In genomic region chrX:68018248-68019203, GRCh38 we compare ENCODE assay signal across 9 cellular contexts.
A peak's percentile ranks its signal among the peaks of the same experiment; 100 is the strongest.
DNase-seq lines count a peak whose midpoint lies in the region; ATAC-seq, FAIRE-seq and TF ChIP-seq lines count a peak whose summit lies in the region.
"Had no signal": no experiment of that assay in that cellular context is flagged by ENCODE, and none has a peak within 500 bp of the region (broad histone marks: within the 10 kb centered on the region; RNA-seq: fewer than 3 reads in every experiment).

No MANE protein-coding gene starts in this region.

- no peak overlapping the region for H3K4me3 ChIP-seq in SJCRH30
- no peak overlapping the region for H3K4me3 ChIP-seq in prostate gland

- intact Hi-C loops in prostate gland (cut with DNase I), result no loop called here

- no peak overlapping the region for H3K27ac ChIP-seq in SJCRH30
- no peak overlapping the region for H3K27ac ChIP-seq in prostate gland

- H3K27me3 Mint-ChIP-seq in naive thymus-derived CD8-positive, alpha-beta T cell, result peaks cover 0 to 2% (median 0%) of the 10 kb centered on the region in 5 donors
- H3K27me3 Mint-ChIP-seq: naive B cell had no signal

- H3K4me1 ChIP-seq in SJCRH30 (no peaks in the 10 kb centered on the region), prostate gland (replicated peaks) (no peaks in the 10 kb centered on the region)

- TF ChIP-seq CTCF in prostate gland (IDR thresholded peaks at IDR 0.05), result no peak

- no peaks in the 10 kb centered on the region for H3K4me1 Mint-ChIP-seq in naive thymus-derived CD8-positive, alpha-beta T cell
- H3K4me1 Mint-ChIP-seq: naive B cell had no signal

- H3K36me3 ChIP-seq in SJCRH30 (no peaks in the 10 kb centered on the region), prostate gland (no peaks in the 10 kb centered on the region)

- POLR2A ChIA-PET in naive thymus-derived CD8-positive, alpha-beta T cell (lab: Charles Lee), result no interaction called here

- no peak overlapping the region for H3K27ac Mint-ChIP-seq in naive thymus-derived CD8-positive, alpha-beta T cell
- H3K27ac Mint-ChIP-seq: naive B cell had no signal

- no peak for ATAC-seq in naive thymus-derived CD8-positive, alpha-beta T cell

- DNase-seq in AG20443 (ENCODE audit: low spot score), result peak; percentile 32
- peak; percentile 10 for DNase-seq in H54 (ENCODE audit: insufficient read length, low spot score)
- DNase-seq in SJCRH30, result peak; percentile 35 to 65
- peak; percentile 0 for DNase-seq in glomerular visceral epithelial cell (ENCODE audit: extremely low spot score)
- DNase-seq in inferior parietal cortex (ENCODE audit: extremely low spot score), result no peak
- DNase-seq in naive thymus-derived CD8-positive, alpha-beta T cell, result no peak
- no peak for DNase-seq in prostate gland (ENCODE audit: low spot score)
- DNase-seq in D341Med (ENCODE audit: low spot score), result no peak
- DNase-seq: naive B cell had no signal

- peaks cover 0 to 9% (median 0%) of the 10 kb centered on the region in 9 donors for H3K9me3 Mint-ChIP-seq in naive thymus-derived CD8-positive, alpha-beta T cell

- H3K9me3 ChIP-seq in SJCRH30 (replicated peaks) (no peaks in the 10 kb centered on the region), prostate gland (no peaks in the 10 kb centered on the region)

- TF ChIP-seq POLR2A in H54 (IDR thresholded peaks at IDR 0.05; ENCODE audit: low read depth, low read length) (no peak), prostate gland (IDR thresholded peaks at IDR 0.05) (no peak)

- no peaks in the 10 kb centered on the region for H3K36me3 Mint-ChIP-seq in naive thymus-derived CD8-positive, alpha-beta T cell

- no peaks in the 10 kb centered on the region for H3K27me3 ChIP-seq in SJCRH30
- no peaks in the 10 kb centered on the region for H3K27me3 ChIP-seq in prostate gland (replicated peaks; ENCODE audit: insufficient read depth)

- no peak for FAIRE-seq in H54 (lab: Jason Lieb, UNC)

- H3K4me3 Mint-ChIP-seq in naive thymus-derived CD8-positive, alpha-beta T cell, result no peak overlapping the region
- H3K4me3 Mint-ChIP-seq: naive B cell had no signal

- WGBS in prostate gland, result 69% methylated on average over 8 of the region's 9 CpGs

Comparison
In these comparisons a context has a peak if more than half of its experiments do, and no peak if none do; other contexts are left out.
1. DNase-seq: peak in AG20443 (single experiment), H54 (single experiment), SJCRH30 (2 of 2) and glomerular visceral epithelial cell (single experiment); none in inferior parietal cortex (single experiment), naive thymus-derived CD8-positive, alpha-beta T cell (0 of 10), prostate gland (single experiment) and D341Med (single experiment).